1 cellular context compared by ENCODE assay signal in the genomic region with DNA sequence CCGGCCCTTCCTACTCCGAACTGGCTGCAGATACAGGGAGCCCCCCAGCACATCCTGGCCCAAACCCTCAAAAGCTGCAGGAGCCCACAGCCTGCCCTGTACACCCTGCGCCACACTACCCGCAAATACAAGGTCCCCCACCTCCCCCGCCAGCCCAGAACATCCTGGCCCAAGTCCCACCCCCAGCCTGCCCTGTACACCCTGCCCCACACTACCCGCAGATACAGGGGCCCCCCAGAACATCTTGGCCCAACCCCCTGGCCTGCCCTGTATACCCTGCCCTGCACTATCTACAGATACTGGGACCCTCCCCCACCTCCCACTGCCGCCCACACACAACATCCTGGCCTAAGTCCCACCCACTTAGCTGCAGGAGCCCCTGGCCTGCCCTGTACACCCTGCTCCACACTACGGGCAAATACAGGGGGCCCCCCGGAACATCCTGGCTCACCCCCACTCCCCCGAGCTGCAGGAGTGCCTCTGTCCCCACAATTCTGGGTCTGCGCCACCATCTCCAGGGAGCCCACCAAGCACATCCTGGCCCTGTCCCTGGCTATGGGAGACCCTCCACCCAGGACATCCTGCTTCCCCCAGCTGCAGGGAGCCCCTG.
TF ChIP-seq lines count a peak whose summit lies in the region.

No MANE protein-coding gene starts in this region.

TF ChIP-seq in WTC11, 78 proteins besides CTCF, POLR2A, EP300 and RAD21 (continued from another document):
- TF ChIP-seq, protein P1, sequence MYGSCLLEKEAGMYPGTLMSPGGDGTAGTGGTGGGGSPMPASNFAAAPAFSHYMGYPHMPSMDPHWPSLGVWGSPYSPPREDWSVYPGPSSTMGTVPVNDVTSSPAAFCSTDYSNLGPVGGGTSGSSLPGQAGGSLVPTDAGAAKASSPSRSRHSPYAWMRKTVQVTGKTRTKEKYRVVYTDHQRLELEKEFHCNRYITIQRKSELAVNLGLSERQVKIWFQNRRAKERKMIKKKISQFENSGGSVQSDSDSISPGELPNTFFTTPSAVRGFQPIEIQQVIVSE (CRISPR knock-in tag; IDR thresholded peaks at IDR 0.05; ENCODE audit: borderline replicate concordance): no peak
- TF ChIP-seq SOX15 (CRISPR knock-in tag; IDR thresholded peaks at IDR 0.05) (no peak), PRRX2 (CRISPR knock-in tag; IDR thresholded peaks at IDR 0.05) (no peak), EMX1 (CRISPR knock-in tag; IDR thresholded peaks at IDR 0.05) (no peak), GABPB1 (CRISPR knock-in tag; IDR thresholded peaks at IDR 0.05) (no peak), MYBL2 (CRISPR knock-in tag; IDR thresholded peaks at IDR 0.05) (no peak), JAZF1 (CRISPR knock-in tag; IDR thresholded peaks at IDR 0.05) (no peak)
- TF ChIP-seq, protein P2, sequence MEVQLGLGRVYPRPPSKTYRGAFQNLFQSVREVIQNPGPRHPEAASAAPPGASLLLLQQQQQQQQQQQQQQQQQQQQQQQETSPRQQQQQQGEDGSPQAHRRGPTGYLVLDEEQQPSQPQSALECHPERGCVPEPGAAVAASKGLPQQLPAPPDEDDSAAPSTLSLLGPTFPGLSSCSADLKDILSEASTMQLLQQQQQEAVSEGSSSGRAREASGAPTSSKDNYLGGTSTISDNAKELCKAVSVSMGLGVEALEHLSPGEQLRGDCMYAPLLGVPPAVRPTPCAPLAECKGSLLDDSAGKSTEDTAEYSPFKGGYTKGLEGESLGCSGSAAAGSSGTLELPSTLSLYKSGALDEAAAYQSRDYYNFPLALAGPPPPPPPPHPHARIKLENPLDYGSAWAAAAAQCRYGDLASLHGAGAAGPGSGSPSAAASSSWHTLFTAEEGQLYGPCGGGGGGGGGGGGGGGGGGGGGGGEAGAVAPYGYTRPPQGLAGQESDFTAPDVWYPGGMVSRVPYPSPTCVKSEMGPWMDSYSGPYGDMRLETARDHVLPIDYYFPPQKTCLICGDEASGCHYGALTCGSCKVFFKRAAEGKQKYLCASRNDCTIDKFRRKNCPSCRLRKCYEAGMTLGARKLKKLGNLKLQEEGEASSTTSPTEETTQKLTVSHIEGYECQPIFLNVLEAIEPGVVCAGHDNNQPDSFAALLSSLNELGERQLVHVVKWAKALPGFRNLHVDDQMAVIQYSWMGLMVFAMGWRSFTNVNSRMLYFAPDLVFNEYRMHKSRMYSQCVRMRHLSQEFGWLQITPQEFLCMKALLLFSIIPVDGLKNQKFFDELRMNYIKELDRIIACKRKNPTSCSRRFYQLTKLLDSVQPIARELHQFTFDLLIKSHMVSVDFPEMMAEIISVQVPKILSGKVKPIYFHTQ (CRISPR knock-in tag; IDR thresholded peaks at IDR 0.05): no peak
- TF ChIP-seq, protein P3, sequence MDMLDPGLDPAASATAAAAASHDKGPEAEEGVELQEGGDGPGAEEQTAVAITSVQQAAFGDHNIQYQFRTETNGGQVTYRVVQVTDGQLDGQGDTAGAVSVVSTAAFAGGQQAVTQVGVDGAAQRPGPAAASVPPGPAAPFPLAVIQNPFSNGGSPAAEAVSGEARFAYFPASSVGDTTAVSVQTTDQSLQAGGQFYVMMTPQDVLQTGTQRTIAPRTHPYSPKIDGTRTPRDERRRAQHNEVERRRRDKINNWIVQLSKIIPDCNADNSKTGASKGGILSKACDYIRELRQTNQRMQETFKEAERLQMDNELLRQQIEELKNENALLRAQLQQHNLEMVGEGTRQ (CRISPR knock-in tag; IDR thresholded peaks at IDR 0.05): no peak
TF ChIP-seq in WTC11: peak in this region for 0.
